Comparison of ENCODE assay signal across 1 cellular context in the genomic region with DNA sequence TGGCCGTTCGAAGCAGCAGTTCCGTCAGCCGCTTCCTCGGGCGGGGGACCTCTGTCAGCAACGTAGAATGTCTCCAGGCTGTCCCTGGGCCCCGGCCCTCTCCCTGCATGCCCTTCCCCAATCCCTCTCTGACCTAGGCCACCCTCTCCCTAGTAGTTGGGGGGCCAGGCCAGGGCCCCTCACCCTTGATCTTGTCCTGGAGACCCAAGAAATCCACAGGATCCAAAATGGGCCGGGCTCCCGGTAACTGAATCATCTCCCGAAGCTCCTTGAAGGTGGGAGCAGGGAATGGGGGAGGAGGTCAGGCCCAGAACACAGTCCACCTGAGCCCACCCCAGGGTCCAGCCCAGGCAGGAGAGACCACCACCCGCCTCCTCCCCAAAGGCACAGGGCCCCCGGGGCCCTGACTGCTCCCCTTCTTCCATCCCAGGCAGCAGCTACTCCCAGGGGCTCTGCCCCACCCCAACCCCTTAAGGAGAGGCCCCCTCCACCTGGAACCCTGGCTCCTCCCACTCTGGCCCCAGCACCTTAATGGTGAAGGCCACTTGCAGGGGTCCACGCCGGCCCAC.
TF ChIP-seq lines count a peak whose summit lies in the region.

No MANE protein-coding gene starts in this region.

TF ChIP-seq in HCT116, 20 proteins besides CTCF, POLR2A, EP300 and RAD21 (continued from another document):
- TF ChIP-seq EGR1 (IDR thresholded peaks at IDR 0.05; ENCODE audit: low read depth) (no peak), POLR2AphosphoS5 (IDR thresholded peaks at IDR 0.05; ENCODE audit: low read depth, low read length) (0 out of 2 replicates have a peak, but pooled peaks have one; percentile 3), ZNF274 (IDR thresholded peaks at IDR 0.05; ENCODE audit: low read depth, low read length) (no peak), YY1 (IDR thresholded peaks at IDR 0.05; ENCODE audit: extremely low read depth, insufficient replicate concordance, low read depth, low read length) (no peak), EZH2 (IDR thresholded peaks at IDR 0.05) (no peak)
- TF ChIP-seq, protein P1, sequence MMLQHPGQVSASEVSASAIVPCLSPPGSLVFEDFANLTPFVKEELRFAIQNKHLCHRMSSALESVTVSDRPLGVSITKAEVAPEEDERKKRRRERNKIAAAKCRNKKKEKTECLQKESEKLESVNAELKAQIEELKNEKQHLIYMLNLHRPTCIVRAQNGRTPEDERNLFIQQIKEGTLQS (IDR thresholded peaks at IDR 0.05) = no peak
